In the genomic region with DNA sequence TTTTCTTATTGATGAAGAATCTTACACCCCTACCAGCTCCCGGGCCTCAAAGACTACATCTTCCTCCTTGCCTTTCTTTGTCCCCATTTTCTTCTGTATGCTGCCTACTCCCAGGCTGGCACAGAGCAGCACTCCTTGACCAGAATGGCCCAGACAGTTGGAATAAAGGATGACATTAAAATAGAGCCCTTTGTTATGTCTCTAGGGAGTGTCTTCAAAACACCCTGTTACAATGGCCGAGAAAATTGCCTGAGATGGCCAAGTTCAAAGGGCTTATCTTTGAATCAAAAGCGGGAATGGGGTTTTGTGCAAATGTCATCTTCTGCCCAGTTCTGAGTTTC, we compare ENCODE assay signal across 12 cellular contexts.
DNase-seq lines count a peak whose midpoint lies in the region; ATAC-seq and TF ChIP-seq lines count a peak whose summit lies in the region.
"Had no signal": no experiment of that assay in that cellular context is flagged by ENCODE, and none has a peak within 500 bp of the region (broad histone marks: within the 10 kb centered on the region; RNA-seq: fewer than 3 reads in every experiment).

No MANE protein-coding gene starts in this region.

- in situ Hi-C loops in gastrocnemius medialis (cut with MboI; ENCODE audit: low sequenced_read_pairs in 4 of 4) = loop anchor here in 1 of 4 donors (25.0 kb wide), 1 partner anchor 130 kb away; no protein-coding TSS in a partner anchor

- no peak overlapping the region for H3K4me3 Mint-ChIP-seq in activated B cell treated with CpG ODN at 0.5 μM for 24 hours
- H3K4me3 Mint-ChIP-seq: stimulated activated naive CD8-positive, alpha-beta T cell treated with anti-CD3 and anti-CD28 coated beads, Interleukin-15, amount 100 ng/mL, for 72 hours; WTC11 had no signal

- no peaks in the 10 kb centered on the region for H3K9me2 ChIP-seq in hepatocyte (replicated peaks; ENCODE audit: insufficient read depth)

- DNase-seq in activated B cell treated with CpG ODN at 0.5 μM for 24 hours = no peak
- DNase-seq in hepatocyte (ENCODE audit: low spot score) = no peak
- no peak for DNase-seq in gastrocnemius medialis
- no peak for DNase-seq in RKO (ENCODE audit: low spot score)
- DNase-seq: NCI-H187 treated with DMSO at 0.1 percent for 48 hours; stimulated activated naive CD8-positive, alpha-beta T cell treated with anti-CD3 and anti-CD28 coated beads, Interleukin-15, amount 100 ng/mL, for 72 hours had no signal

- H3K4me1 ChIP-seq in ACC112 (ENCODE audit: control insufficient read depth, insufficient read depth, low read length, unreplicated experiment) (peaks cover 36% of the 10 kb centered on the region), hepatocyte (ENCODE audit: insufficient read depth) (no peaks in the 10 kb centered on the region), gastrocnemius medialis (peaks cover 85 to 88% of the 10 kb centered on the region in 2 donors)

- H3K4me1 Mint-ChIP-seq in activated B cell treated with CpG ODN at 0.5 μM for 24 hours = peaks cover 4% of the 10 kb centered on the region

- POLR2A ChIA-PET in activated B cell treated with CpG ODN at 0.5 μM for 24 hours (lab: Charles Lee) = interaction anchor here (0.6 kb wide), 1 partner anchor 20 kb away, joined by 4 read pairs; no protein-coding TSS in a partner anchor

- no peaks in the 10 kb centered on the region for H3K79me2 ChIP-seq in ACC112 (ENCODE audit: control insufficient read depth, insufficient read depth, low read length, unreplicated experiment)
- no peaks in the 10 kb centered on the region for H3K79me2 ChIP-seq in hepatocyte

- no peak for TF ChIP-seq POLR2A in gastrocnemius medialis (IDR thresholded peaks at IDR 0.05)

- 85% methylated on average over 3 of the region's 3 CpGs for WGBS in hepatocyte (ENCODE audit: low lambda C conversion rate, missing lambda C conversion rate)

- TF ChIP-seq CTCF in activated B cell treated with CpG ODN at 0.5 μM for 24 hours (IDR thresholded peaks at IDR 0.05) (no peak), hepatocyte (IDR thresholded peaks at IDR 0.05; ENCODE audit: poor library complexity) (no peak), gastrocnemius medialis (IDR thresholded peaks at IDR 0.05 in 4 of 5, conservative IDR thresholded peaks at IDR 0.05 in 1 of 5) (no peak)

- no peak overlapping the region for H3K4me3 ChIP-seq in ACC112 (ENCODE audit: low read depth, low read length)
- no peak overlapping the region for H3K4me3 ChIP-seq in hepatocyte
- H3K4me3 ChIP-seq in gastrocnemius medialis = no peak overlapping the region

- ATAC-seq in activated B cell treated with CpG ODN at 0.5 μM for 24 hours (ENCODE audit: low read depth) (no peak), gastrocnemius medialis (no peak), GM21423 (IDR thresholded peaks at IDR 0.05; ENCODE audit: unreplicated experiment) (no peak), GM19467 (IDR thresholded peaks at IDR 0.05; ENCODE audit: unreplicated experiment) (no peak), GM19395 (IDR thresholded peaks at IDR 0.05; ENCODE audit: unreplicated experiment) (no peak)
- ATAC-seq: PC-3; stimulated activated naive CD8-positive, alpha-beta T cell treated with anti-CD3 and anti-CD28 coated beads, Interleukin-15, amount 100 ng/mL, for 72 hours had no signal

- H3K36me3 Mint-ChIP-seq in activated B cell treated with CpG ODN at 0.5 μM for 24 hours (ENCODE audit: low read depth) = no peaks in the 10 kb centered on the region
- H3K36me3 Mint-ChIP-seq: WTC11 had no signal

- no peaks in the 10 kb centered on the region for H3K27me3 ChIP-seq in ACC112 (ENCODE audit: insufficient read depth, low read length)
- no peaks in the 10 kb centered on the region for H3K27me3 ChIP-seq in hepatocyte
- H3K27me3 ChIP-seq in gastrocnemius medialis = no peaks in the 10 kb centered on the region

- H3K27ac ChIP-seq in ACC112 (ENCODE audit: low read depth, low read length) (peak overlapping the region; percentile 69), hepatocyte (peak overlapping the region; percentile 33), gastrocnemius medialis (peak overlapping the region; percentile 75 to 90 (median 78))

- no peaks in the 10 kb centered on the region for H4K20me1 ChIP-seq in hepatocyte (ENCODE audit: insufficient read depth, poor library complexity, severe bottlenecking)

- H3K9me3 Mint-ChIP-seq in activated B cell treated with CpG ODN at 0.5 μM for 24 hours = no peaks in the 10 kb centered on the region
- H3K9me3 Mint-ChIP-seq: stimulated activated naive CD8-positive, alpha-beta T cell treated with anti-CD3 and anti-CD28 coated beads, Interleukin-15, amount 100 ng/mL, for 72 hours had no signal

- H2AFZ ChIP-seq in ACC112 (ENCODE audit: low read length, unreplicated experiment) (no peak overlapping the region), hepatocyte (no peak overlapping the region)

- no peak overlapping the region for H3K4me2 ChIP-seq in hepatocyte

- H3K9me3 ChIP-seq in hepatocyte (ENCODE audit: low read depth) = no peaks in the 10 kb centered on the region
- no peaks in the 10 kb centered on the region for H3K9me3 ChIP-seq in gastrocnemius medialis

- H3K27ac Mint-ChIP-seq in activated B cell treated with CpG ODN at 0.5 μM for 24 hours = peak overlapping the region; percentile 10
- H3K27ac Mint-ChIP-seq: WTC11 had no signal

- intact Hi-C loops in activated B cell treated with CpG ODN at 0.5 μM for 24 hours (cut with micrococcal nuclease) = no loop called here
- intact Hi-C loops in gastrocnemius medialis (cut with DNase I; ENCODE audit: low total_unique reads) = no loop called here

- H3K36me3 ChIP-seq in ACC112 (ENCODE audit: insufficient read depth, low read length) (no peaks in the 10 kb centered on the region), hepatocyte (replicated peaks; ENCODE audit: insufficient read depth, low read depth) (no peaks in the 10 kb centered on the region), gastrocnemius medialis (no peaks in the 10 kb centered on the region)

- H3K27me3 Mint-ChIP-seq in activated B cell treated with CpG ODN at 0.5 μM for 24 hours = no peaks in the 10 kb centered on the region
- H3K27me3 Mint-ChIP-seq: stimulated activated naive CD8-positive, alpha-beta T cell treated with anti-CD3 and anti-CD28 coated beads, Interleukin-15, amount 100 ng/mL, for 72 hours had no signal

- CTCF ChIA-PET in activated B cell treated with CpG ODN at 0.5 μM for 24 hours (lab: Charles Lee) = no interaction called here
